ENCODE assay signal across 1 cellular context in genomic region chr3:114056130-114057010, GRCh38.
TF ChIP-seq lines count a peak whose summit lies in the region.

Gene CCDC191, minus strand, starts transcription at chr3:114056526. Its CDS starts 60 bp downstream, at chr3:114056466.
Gene QTRT2, plus strand, starts transcription at chr3:114056737. Its CDS starts 8,521 bp downstream, at chr3:114065258.

TF ChIP-seq in HepG2, 621 proteins besides CTCF, POLR2A, EP300 and RAD21 (continued from another document and continues in another):
- TF ChIP-seq REST (IDR thresholded peaks at IDR 0.05; ENCODE audit: borderline replicate concordance in 1 of 2, low read depth in 1 of 2, low read length in 2 of 2) (no peak; a peak in 1 of 4 replicates), HINFP (CRISPR knock-in tag; IDR thresholded peaks at IDR 0.05; ENCODE audit: low read depth) (0 out of 2 replicates have a peak, but pooled peaks have one; percentile 57), ZNF205 (CRISPR knock-in tag; IDR thresholded peaks at IDR 0.05) (no peak), RNF219 (CRISPR knock-in tag; IDR thresholded peaks at IDR 0.05) (no peak), ZNF709 (CRISPR knock-in tag; IDR thresholded peaks at IDR 0.05) (no peak), ZNF44 (CRISPR knock-in tag; IDR thresholded peaks at IDR 0.05) (no peak; the same call in 1 of the 2 replicates), THAP11 (CRISPR knock-in tag; IDR thresholded peaks at IDR 0.05) (peak; percentile 100), YEATS4 (CRISPR knock-in tag; IDR thresholded peaks at IDR 0.05; ENCODE audit: borderline replicate concordance) (peak; percentile 78), NFIC (IDR thresholded peaks at IDR 0.05; ENCODE audit: low read length) (no peak), NKX3-1 (CRISPR knock-in tag; IDR thresholded peaks at IDR 0.05) (0 out of 2 replicates have a peak, but pooled peaks have one; percentile 63), BCL6 (CRISPR knock-in tag; IDR thresholded peaks at IDR 0.05) (no peak; the same call in 1 of the 2 replicates), UBTF (CRISPR knock-in tag; IDR thresholded peaks at IDR 0.05) (no peak), ZNF343 (CRISPR knock-in tag; IDR thresholded peaks at IDR 0.05) (peak; percentile 19; the same call in 1 of the 2 replicates), GFI1 (CRISPR knock-in tag; IDR thresholded peaks at IDR 0.05; ENCODE audit: borderline replicate concordance) (peak; percentile 97), FOXP1 (IDR thresholded peaks at IDR 0.05) (no peak), FOXP1 (CRISPR knock-in tag; IDR thresholded peaks at IDR 0.05) (no peak), U2AF2 (IDR thresholded peaks at IDR 0.05; ENCODE audit: low read depth, low read length) (no peak), HNRNPL (IDR thresholded peaks at IDR 0.05; ENCODE audit: low read depth, low read length) (no peak), ZNF121 (CRISPR knock-in tag; IDR thresholded peaks at IDR 0.05) (no peak), FOXP4 (CRISPR knock-in tag; IDR thresholded peaks at IDR 0.05) (peak; percentile 64), E2F1 (CRISPR knock-in tag; IDR thresholded peaks at IDR 0.05) (peak; percentile 60; the same call in 1 of the 2 replicates), ZNF138 (CRISPR knock-in tag; IDR thresholded peaks at IDR 0.05; ENCODE audit: low read depth) (no peak), DDIT3 (CRISPR knock-in tag; IDR thresholded peaks at IDR 0.05) (no peak), TBX2 (CRISPR knock-in tag; IDR thresholded peaks at IDR 0.05; ENCODE audit: borderline replicate concordance) (peak; percentile 66), SALL2 (CRISPR knock-in tag; IDR thresholded peaks at IDR 0.05) (peak; percentile 90), ZNF432 (CRISPR knock-in tag; IDR thresholded peaks at IDR 0.05; ENCODE audit: borderline replicate concordance) (no peak), STAG1 (CRISPR knock-in tag; IDR thresholded peaks at IDR 0.05) (no peak), ZNF619 (CRISPR knock-in tag; IDR thresholded peaks at IDR 0.05) (no peak), AGO2 (optimal IDR thresholded peaks at IDR 0.05; ENCODE audit: low read depth, low read length) (no peak), SP140L (CRISPR knock-in tag; IDR thresholded peaks at IDR 0.05; ENCODE audit: borderline replicate concordance) (no peak), ETV6 (CRISPR knock-in tag; conservative IDR thresholded peaks at IDR 0.05) (no peak), NR2C2 (CRISPR knock-in tag; IDR thresholded peaks at IDR 0.05; ENCODE audit: borderline replicate concordance) (peak; percentile 89), ZNF670 (CRISPR knock-in tag; IDR thresholded peaks at IDR 0.05; ENCODE audit: borderline replicate concordance) (no peak), ZNF230 (CRISPR knock-in tag; IDR thresholded peaks at IDR 0.05) (peak; percentile 12; the same call in 1 of the 2 replicates), ZNF251 (CRISPR knock-in tag; IDR thresholded peaks at IDR 0.05) (no peak), RERE (CRISPR knock-in tag; IDR thresholded peaks at IDR 0.05; ENCODE audit: low read depth) (0 out of 2 replicates have a peak, but pooled peaks have one; percentile 28), ZBTB33 (CRISPR knock-in tag; IDR thresholded peaks at IDR 0.05) (no peak), HOXA9 (CRISPR knock-in tag; IDR thresholded peaks at IDR 0.05; ENCODE audit: borderline replicate concordance) (0 out of 2 replicates have a peak, but pooled peaks have one; percentile 67), FOXM1 (CRISPR knock-in tag; IDR thresholded peaks at IDR 0.05) (no peak), ZNF790 (CRISPR knock-in tag; IDR thresholded peaks at IDR 0.05; ENCODE audit: borderline replicate concordance) (no peak), ZNF367 (CRISPR knock-in tag; IDR thresholded peaks at IDR 0.05; ENCODE audit: borderline replicate concordance) (0 out of 2 replicates have a peak, but pooled peaks have one; percentile 30), ZKSCAN1 (IDR thresholded peaks at IDR 0.05; ENCODE audit: low read length) (no peak)
